9 cellular contexts compared by ENCODE assay signal in genomic region chr4:107736924-107737448, GRCh38. TPM values are rescaled to one million over a fixed set of nuclear protein-coding genes. Genes with fewer than 3 reads are reported as not detected.
DNase-seq lines count a peak whose midpoint lies in the region; ATAC-seq and TF ChIP-seq lines count a peak whose summit lies in the region.
"Had no signal": no experiment of that assay in that cellular context is flagged by ENCODE, and none has a peak within 500 bp of the region (broad histone marks: within the 10 kb centered on the region; RNA-seq: fewer than 3 reads in every experiment).

No MANE protein-coding gene starts in this region.

- TF ChIP-seq CTCF in fibroblast of the aortic adventitia (IDR thresholded peaks at IDR 0.05; ENCODE audit: insufficient read depth, low read length) (peak; percentile 79), parathyroid adenoma (IDR thresholded peaks at IDR 0.05) (peak; percentile 51)

- H3K36me3 ChIP-seq in parathyroid adenoma (ENCODE audit: control insufficient read depth, insufficient read depth, low read length): no peaks in the 10 kb centered on the region

- no peaks in the 10 kb centered on the region for H3K79me2 ChIP-seq in parathyroid adenoma

- no peak overlapping the region for H3K9ac ChIP-seq in parathyroid adenoma

- no peaks in the 10 kb centered on the region for H3K9me3 ChIP-seq in parathyroid adenoma (ENCODE audit: control insufficient read depth, low read length)

- ATAC-seq in GM19043 (IDR thresholded peaks at IDR 0.05; ENCODE audit: low read depth, unreplicated experiment) (peak; percentile 54), HG03108 (IDR thresholded peaks at IDR 0.05; ENCODE audit: unreplicated experiment) (peak; percentile 36)

- H3K27me3 ChIP-seq in parathyroid adenoma (ENCODE audit: control insufficient read depth, insufficient read depth, low read length): no peaks in the 10 kb centered on the region

- no peaks in the 10 kb centered on the region for H3K4me1 ChIP-seq in parathyroid adenoma

- H3K27ac ChIP-seq in parathyroid adenoma: no peak overlapping the region
- H3K27ac ChIP-seq: skin epidermis had no signal

- H3K4me3 ChIP-seq in fibroblast of the aortic adventitia (ENCODE audit: low read depth, low read length) (no peak overlapping the region), parathyroid adenoma (ENCODE audit: low read depth, low read length) (no peak overlapping the region)
- H3K4me3 ChIP-seq: skin epidermis had no signal

- H2AFZ ChIP-seq in parathyroid adenoma: no peak overlapping the region

- peak; percentile 17 for DNase-seq in COLO668 (lab: John Stamatoyannopoulos, UW; ENCODE audit: unreplicated experiment)
- DNase-seq in NOMO-1 treated with DMSO at 0.1 percent for 48 hours (lab: John Stamatoyannopoulos, UW; ENCODE audit: unreplicated experiment): peak; percentile 56
- peak; percentile 9 for DNase-seq in activated T-cell treated with anti-CD3 and anti-CD28 coated beads for 1 hour (ENCODE audit: low read depth)
- peak; percentile 76 for DNase-seq in fibroblast of the aortic adventitia (ENCODE audit: low read depth)
- no peak for DNase-seq in SHP77 treated with DMSO at 0.1 percent for 48 hours (lab: John Stamatoyannopoulos, UW)

- H3K4me2 ChIP-seq in parathyroid adenoma (ENCODE audit: low read length): no peak overlapping the region

RNA-seq across cellular contexts. Expression of gene PAPSS1, which starts 17.0 kb away (rescaled TPM):
- 62.0 and 174 TPM in 2 replicates for total RNA-seq in fibroblast of the aortic adventitia (ENCODE audit: low replicate concordance)
